Comparison of ENCODE assay signal across 34 cellular contexts in genomic region chr2:238682536-238682935, GRCh38.
"Had no signal": no experiment of that assay in that cellular context is flagged by ENCODE, and none has a peak within 500 bp of the region (broad histone marks: within the 10 kb centered on the region; RNA-seq: fewer than 3 reads in every experiment).

No MANE protein-coding gene starts in this region.

- H3K4me3 Mint-ChIP-seq: activated CD8-positive, alpha-beta T cell treated with anti-CD3 and anti-CD28 coated beads, Interleukin-2, amount 10 ng/mL, durations not matched to agents 7 days and 5 days; activated naive CD4-positive, alpha-beta T cell treated with anti-CD3 and anti-CD28 coated beads, Interleukin-2, amount 10 ng/mL, durations not matched to agents 7 days and 5 days; activated naive CD8-positive, alpha-beta T cell; activated naive CD8-positive, alpha-beta T cell treated with anti-CD3 and anti-CD28 coated beads, Interleukin-2, amount 50 U/mL, for 24 hours; brain had no signal

- H3K27me3 ChIP-seq: MG63 had no signal

- H3K27ac ChIP-seq: SJCRH30, SK-N-MC, WERI-Rb-1 had no signal

- H3K36me3 ChIP-seq: MG63, SJCRH30, WERI-Rb-1 had no signal

- H3K4me3 ChIP-seq: K562, MG63, SJCRH30, SK-N-MC had no signal

- ATAC-seq: activated CD8-positive, alpha-beta T cell treated with anti-CD3 and anti-CD28 coated beads, Interleukin-2, amount 10 ng/mL, durations not matched to agents 7 days and 5 days; activated naive CD8-positive, alpha-beta T cell treated with anti-CD3 and anti-CD28 coated beads, Interleukin-2, amount 50 U/mL, for 24 hours; K562; Panc1 had no signal

- H3K9me3 ChIP-seq: SJCRH30 had no signal

- DNase-seq: activated CD4-positive, alpha-beta T cell treated with anti-CD3 and anti-CD28 coated beads for 1 hour; activated CD4-positive, alpha-beta T cell treated with anti-CD3 and anti-CD28 coated beads for 48 hours; activated CD4-positive, alpha-beta T cell treated with anti-CD3 and anti-CD28 coated beads, Interleukin-2, amount 50 U/mL, for 48 hours; activated CD4-positive, CD25-positive, alpha-beta regulatory T cell; activated CD8-positive, alpha-beta memory T cell treated with anti-CD3 and anti-CD28 coated beads, Interleukin-2, amount 50 U/mL, for 48 hours; activated CD8-positive, alpha-beta T cell treated with anti-CD3 and anti-CD28 coated beads, Interleukin-2, amount 10 ng/mL, durations not matched to agents 7 days and 5 days; activated effector memory CD4-positive, alpha-beta T cell treated with Interleukin-2 at 50 U/mL for 16 hours; activated naive CD4-positive, alpha-beta T cell treated with anti-CD3 and anti-CD28 coated beads, Interleukin-2, amount 10 ng/mL, durations not matched to agents 7 days and 5 days; activated naive CD8-positive, alpha-beta T cell treated with anti-CD3 and anti-CD28 coated beads, Interleukin-2, amount 50 U/mL, for 24 hours; activated T-cell treated with anti-CD3 and anti-CD28 coated beads, Interleukin-2, amount 50 U/mL, for 48 hours; anterior cingulate cortex; central memory CD4-positive, alpha-beta T cell; MG63; NCI-H1048; NCI-H1105 treated with DMSO at 0.1 percent for 48 hours; NCI-H1436; NCI-H1694; NCI-H1930; NCI-H2081 treated with DMSO at 0.1 percent for 48 hours; NCI-H226; NCI-H446 treated with DMSO at 0.1 percent for 48 hours; NCI-H524; NCI-H69; NCI-H82; SHP77; SJCRH30; T1000; WERI-Rb-1 had no signal

- H3K36me3 Mint-ChIP-seq: activated naive CD4-positive, alpha-beta T cell treated with anti-CD3 and anti-CD28 coated beads, Interleukin-2, amount 10 ng/mL, durations not matched to agents 7 days and 5 days; brain had no signal

- H3K4me1 ChIP-seq: SJCRH30 had no signal

- FAIRE-seq: bronchial epithelial cell, K562 had no signal

- H3K4me1 Mint-ChIP-seq: activated naive CD4-positive, alpha-beta T cell treated with anti-CD3 and anti-CD28 coated beads, Interleukin-2, amount 10 ng/mL, durations not matched to agents 7 days and 5 days; brain had no signal

- H3K9me3 Mint-ChIP-seq: activated naive CD4-positive, alpha-beta T cell treated with anti-CD3 and anti-CD28 coated beads, Interleukin-2, amount 10 ng/mL, durations not matched to agents 7 days and 5 days had no signal

- H3K27ac Mint-ChIP-seq: activated CD8-positive, alpha-beta T cell treated with anti-CD3 and anti-CD28 coated beads, Interleukin-2, amount 10 ng/mL, durations not matched to agents 7 days and 5 days; activated naive CD4-positive, alpha-beta T cell treated with anti-CD3 and anti-CD28 coated beads, Interleukin-2, amount 10 ng/mL, durations not matched to agents 7 days and 5 days; activated naive CD8-positive, alpha-beta T cell; activated naive CD8-positive, alpha-beta T cell treated with anti-CD3 and anti-CD28 coated beads, Interleukin-2, amount 50 U/mL, for 24 hours; brain had no signal
